Comparison of ENCODE assay signal across 10 cellular contexts in the genomic region with DNA sequence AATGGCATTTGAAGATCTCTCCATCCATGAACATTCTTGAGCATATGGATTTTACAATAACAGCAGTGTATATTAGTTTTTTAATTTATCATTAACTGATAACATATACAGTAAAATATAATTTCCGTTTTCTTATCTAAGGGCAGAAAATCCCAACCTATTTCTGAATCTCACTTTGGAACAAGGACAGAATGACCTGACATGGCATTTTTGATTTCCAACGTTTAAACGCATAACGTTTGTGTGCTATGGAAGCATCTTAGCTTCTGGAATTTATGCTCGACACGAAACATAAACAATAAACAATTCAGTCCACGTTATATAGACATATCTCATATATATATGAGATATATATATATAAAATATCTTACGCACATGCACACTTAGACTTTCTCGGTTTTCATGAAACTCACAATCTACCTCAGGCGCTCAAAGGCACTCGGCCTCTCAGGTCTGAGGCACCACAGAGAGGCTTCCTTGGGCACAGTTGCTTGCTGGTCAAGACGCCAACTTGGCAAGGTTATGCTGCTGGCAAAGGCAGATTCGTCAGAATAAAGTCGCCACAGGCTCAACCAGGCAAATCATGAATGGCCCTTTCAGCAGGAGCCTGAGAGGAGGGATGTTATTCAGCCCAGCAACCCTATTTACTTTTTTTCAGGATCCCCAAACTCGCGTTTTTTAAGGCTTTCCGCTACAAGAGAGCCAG. TPM values are rescaled to one million over a fixed set of nuclear protein-coding genes. Genes with fewer than 3 reads are reported as not detected.
A peak's percentile ranks its signal among the peaks of the same experiment; 100 is the strongest.
DNase-seq lines count a peak whose midpoint lies in the region; ATAC-seq and TF ChIP-seq lines count a peak whose summit lies in the region.
"Had no signal": no experiment of that assay in that cellular context is flagged by ENCODE, and none has a peak within 500 bp of the region (broad histone marks: within the 10 kb centered on the region; RNA-seq: fewer than 3 reads in every experiment).

No MANE protein-coding gene starts in this region.

- BruUV-seq in PC-9 (replicated peaks; lab: Mats Ljungman, UMichigan) = no TSS peak

- no peaks in the 10 kb centered on the region for H3K36me3 ChIP-seq in PC-9 (ENCODE audit: low read depth)
- H3K36me3 ChIP-seq in trophoblast cell (ENCODE audit: control insufficient read depth in 1 of 2, insufficient read depth in 2 of 2, low read length in 2 of 2) = peaks cover 0 to 2% of the 10 kb centered on the region in 2 experiments
- H3K36me3 ChIP-seq: upper lobe of right lung had no signal

- H4K91ac ChIP-seq in trophoblast cell (ENCODE audit: low read depth, low read length) = no peak overlapping the region

- H3K4me2 ChIP-seq in PC-9 = peak overlapping the region; percentile 75
- peak overlapping the region; percentile 99 for H3K4me2 ChIP-seq in trophoblast cell (ENCODE audit: low read length)

- H4K12ac ChIP-seq in trophoblast cell (ENCODE audit: low read depth, low read length) = no peak overlapping the region

- no peak overlapping the region for H3K9ac ChIP-seq in trophoblast cell (ENCODE audit: low read length)

- intact Hi-C loops in PC-9 (cut with micrococcal nuclease; ENCODE audit: unreplicated experiment) = loop anchor here (5.0 kb wide), 1 partner anchor 55 kb away; no protein-coding TSS in a partner anchor

- TF ChIP-seq CTCF in GM12865 (IDR thresholded peaks at IDR 0.05; ENCODE audit: insufficient read depth, low read depth, low read length, missing control alignments) (no peak), PC-9 (conservative IDR thresholded peaks at IDR 0.05) (no peak), epithelial cell of proximal tubule (conservative IDR thresholded peaks at IDR 0.05; ENCODE audit: low read depth, low read length) (no peak)

- WGBS in trophoblast cell (ENCODE audit: extremely low coverage, insufficient coverage, insufficient read length) = no CpG with 5 or more reads among the region's 17 CpGs

- H3K4me1 ChIP-seq in PC-9 (replicated peaks; ENCODE audit: insufficient read depth) = no peaks in the 10 kb centered on the region
- peaks cover 0 to 11% of the 10 kb centered on the region in 2 experiments for H3K4me1 ChIP-seq in trophoblast cell (ENCODE audit: control insufficient read depth in 1 of 2, insufficient read depth in 2 of 2, low read length in 2 of 2)

- DNase-seq in GM12865 (ENCODE audit: low read depth) = peak; percentile 8
- DNase-seq in PC-9 = no peak
- no peak for DNase-seq in epithelial cell of proximal tubule (ENCODE audit: low read depth)
- no peak for DNase-seq in trophoblast cell
- no peak for DNase-seq in T-helper 1 cell
- DNase-seq in activated CD8-positive, alpha-beta memory T cell treated with anti-CD3 and anti-CD28 coated beads, Interleukin-2, amount 50 U/mL, for 48 hours = no peak

- H4K20me1 ChIP-seq in PC-9 (ENCODE audit: insufficient read depth) = no peaks in the 10 kb centered on the region

- H3K79me1 ChIP-seq in trophoblast cell (ENCODE audit: low read length) = no peaks in the 10 kb centered on the region

- H3K27me3 ChIP-seq in PC-9 (ENCODE audit: insufficient read depth, low read depth) (peaks cover 4% of the 10 kb centered on the region; the same call in 1 of the 2 replicates), trophoblast cell (ENCODE audit: insufficient read depth, low read length) (peaks cover 17% of the 10 kb centered on the region)

- no peak overlapping the region for H2BK5ac ChIP-seq in trophoblast cell (ENCODE audit: low read depth, low read length, poor library complexity)

- H3F3A ChIP-seq in PC-9 (ENCODE audit: insufficient read depth, low read depth) = no peaks in the 10 kb centered on the region

- no peak overlapping the region for H3K18ac ChIP-seq in trophoblast cell (ENCODE audit: low read length)

- CTCF ChIA-PET in PC-9 (lab: Charles Lee) = no interaction called here

- H3K4me3 ChIP-seq in GM12865 (ENCODE audit: low read depth, low read length) (peak overlapping the region; percentile 64; the same call in 1 of the 2 replicates), PC-9 (peak overlapping the region; percentile 43; the same call in 1 of the 2 replicates), epithelial cell of proximal tubule (ENCODE audit: low read depth, low read length) (peak overlapping the region; percentile 84), trophoblast cell (ENCODE audit: low read depth, low read length) (peak overlapping the region; percentile 5)

- H3K79me2 ChIP-seq in PC-9 (ENCODE audit: low read depth) (no peaks in the 10 kb centered on the region), trophoblast cell (ENCODE audit: control insufficient read depth, insufficient read depth, low read length, poor library complexity) (no peaks in the 10 kb centered on the region)

- no peak overlapping the region for H3K14ac ChIP-seq in trophoblast cell (ENCODE audit: low read length)

- no peaks in the 10 kb centered on the region for H3K9me2 ChIP-seq in PC-9 (ENCODE audit: insufficient read depth)

- no peak overlapping the region for H3K23ac ChIP-seq in trophoblast cell (ENCODE audit: low read length)

- no peak overlapping the region for H2BK120ac ChIP-seq in trophoblast cell (ENCODE audit: insufficient read depth, low read length, poor library complexity)

- H3K9me3 ChIP-seq in PC-9 (ENCODE audit: insufficient read depth, low read depth) (no peaks in the 10 kb centered on the region), trophoblast cell (ENCODE audit: insufficient read depth, low read depth, low read length) (peaks cover 10% of the 10 kb centered on the region)
- H3K9me3 ChIP-seq: upper lobe of right lung had no signal

- H2AK5ac ChIP-seq in trophoblast cell (ENCODE audit: low read length) = no peak overlapping the region

- H2AFZ ChIP-seq in PC-9 = no peak overlapping the region
- no peak overlapping the region for H2AFZ ChIP-seq in trophoblast cell (ENCODE audit: insufficient read depth, low read length, poor library complexity)

- no peak overlapping the region for H2BK12ac ChIP-seq in trophoblast cell (ENCODE audit: low read length)

- no peak for ATAC-seq in HG03159 (IDR thresholded peaks at IDR 0.05; ENCODE audit: unreplicated experiment)
- no peak for ATAC-seq in HG03520 (IDR thresholded peaks at IDR 0.05; ENCODE audit: unreplicated experiment)

- POLR2A ChIA-PET in PC-9 (lab: Charles Lee; ENCODE audit: unreplicated experiment) = no interaction called here

- H3K4ac ChIP-seq in trophoblast cell (ENCODE audit: low read depth, low read length) = no peak overlapping the region

- H3K27ac ChIP-seq in PC-9 (no peak overlapping the region), trophoblast cell (ENCODE audit: low read depth, low read length) (no peak overlapping the region)
- H3K27ac ChIP-seq: upper lobe of right lung had no signal

- no peak overlapping the region for H4K8ac ChIP-seq in trophoblast cell (ENCODE audit: low read depth, low read length)

RNA-seq across cellular contexts. Expression of gene UGT8, which starts 1.0 kb away (rescaled TPM):
- 2.7 and 3.7 TPM in 2 replicates for total RNA-seq in PC-9 (2021)
- 11.6 and 17.6 TPM in 2 replicates for total RNA-seq in epithelial cell of proximal tubule
- 0.21 and 0.29 TPM in 2 replicates for polyA plus RNA-seq in trophoblast cell (2013)
- total RNA-seq: lung microvascular endothelial cell had no signal

Comparison
In these comparisons a context has a peak if more than half of its experiments do, and no peak if none do; other contexts are left out.
1. H3K4me3 ChIP-seq: peak in every context shown above with its lines; median percentile 84 in epithelial cell of proximal tubule; 64 in GM12865; 43 in PC-9; 5 in trophoblast cell.